ENCODE assay signal across 1 cellular context in the genomic region with DNA sequence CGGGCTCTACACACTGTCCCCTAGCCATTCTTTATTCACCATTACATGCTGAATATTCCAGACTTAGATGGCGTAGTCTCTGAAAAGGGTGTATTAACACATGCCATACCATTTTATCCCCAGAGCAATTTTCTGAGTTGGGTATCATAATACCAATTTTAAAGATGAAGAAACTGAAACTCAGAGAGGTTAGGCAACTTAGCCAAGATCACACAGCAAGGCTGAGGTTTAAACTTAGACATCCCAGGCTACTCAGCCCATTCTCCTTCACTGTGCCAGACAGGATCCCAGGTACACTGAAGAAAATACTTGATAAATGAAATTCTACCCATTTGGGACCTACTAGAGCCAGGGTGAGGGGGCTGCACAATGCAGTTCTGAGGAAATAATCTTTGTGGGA.
TF ChIP-seq lines count a peak whose summit lies in the region.

No MANE protein-coding gene starts in this region.

TF ChIP-seq in A549, 52 proteins besides CTCF, POLR2A, EP300 and RAD21 (continued from another document):
- TF ChIP-seq, protein P1, sequence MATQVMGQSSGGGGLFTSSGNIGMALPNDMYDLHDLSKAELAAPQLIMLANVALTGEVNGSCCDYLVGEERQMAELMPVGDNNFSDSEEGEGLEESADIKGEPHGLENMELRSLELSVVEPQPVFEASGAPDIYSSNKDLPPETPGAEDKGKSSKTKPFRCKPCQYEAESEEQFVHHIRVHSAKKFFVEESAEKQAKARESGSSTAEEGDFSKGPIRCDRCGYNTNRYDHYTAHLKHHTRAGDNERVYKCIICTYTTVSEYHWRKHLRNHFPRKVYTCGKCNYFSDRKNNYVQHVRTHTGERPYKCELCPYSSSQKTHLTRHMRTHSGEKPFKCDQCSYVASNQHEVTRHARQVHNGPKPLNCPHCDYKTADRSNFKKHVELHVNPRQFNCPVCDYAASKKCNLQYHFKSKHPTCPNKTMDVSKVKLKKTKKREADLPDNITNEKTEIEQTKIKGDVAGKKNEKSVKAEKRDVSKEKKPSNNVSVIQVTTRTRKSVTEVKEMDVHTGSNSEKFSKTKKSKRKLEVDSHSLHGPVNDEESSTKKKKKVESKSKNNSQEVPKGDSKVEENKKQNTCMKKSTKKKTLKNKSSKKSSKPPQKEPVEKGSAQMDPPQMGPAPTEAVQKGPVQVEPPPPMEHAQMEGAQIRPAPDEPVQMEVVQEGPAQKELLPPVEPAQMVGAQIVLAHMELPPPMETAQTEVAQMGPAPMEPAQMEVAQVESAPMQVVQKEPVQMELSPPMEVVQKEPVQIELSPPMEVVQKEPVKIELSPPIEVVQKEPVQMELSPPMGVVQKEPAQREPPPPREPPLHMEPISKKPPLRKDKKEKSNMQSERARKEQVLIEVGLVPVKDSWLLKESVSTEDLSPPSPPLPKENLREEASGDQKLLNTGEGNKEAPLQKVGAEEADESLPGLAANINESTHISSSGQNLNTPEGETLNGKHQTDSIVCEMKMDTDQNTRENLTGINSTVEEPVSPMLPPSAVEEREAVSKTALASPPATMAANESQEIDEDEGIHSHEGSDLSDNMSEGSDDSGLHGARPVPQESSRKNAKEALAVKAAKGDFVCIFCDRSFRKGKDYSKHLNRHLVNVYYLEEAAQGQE (IDR thresholded peaks at IDR 0.05) = no peak
- no peak for TF ChIP-seq HEYL (CRISPR knock-in tag; IDR thresholded peaks at IDR 0.05)
- TF ChIP-seq, protein P2, sequence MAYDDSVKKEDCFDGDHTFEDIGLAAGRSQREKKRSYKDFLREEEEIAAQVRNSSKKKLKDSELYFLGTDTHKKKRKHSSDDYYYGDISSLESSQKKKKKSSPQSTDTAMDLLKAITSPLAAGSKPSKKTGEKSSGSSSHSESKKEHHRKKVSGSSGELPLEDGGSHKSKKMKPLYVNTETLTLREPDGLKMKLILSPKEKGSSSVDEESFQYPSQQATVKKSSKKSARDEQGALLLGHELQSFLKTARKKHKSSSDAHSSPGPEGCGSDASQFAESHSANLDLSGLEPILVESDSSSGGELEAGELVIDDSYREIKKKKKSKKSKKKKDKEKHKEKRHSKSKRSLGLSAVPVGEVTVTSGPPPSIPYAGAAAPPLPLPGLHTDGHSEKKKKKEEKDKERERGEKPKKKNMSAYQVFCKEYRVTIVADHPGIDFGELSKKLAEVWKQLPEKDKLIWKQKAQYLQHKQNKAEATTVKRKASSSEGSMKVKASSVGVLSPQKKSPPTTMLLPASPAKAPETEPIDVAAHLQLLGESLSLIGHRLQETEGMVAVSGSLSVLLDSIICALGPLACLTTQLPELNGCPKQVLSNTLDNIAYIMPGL (CRISPR knock-in tag; IDR thresholded peaks at IDR 0.05; ENCODE audit: borderline replicate concordance) = no peak
